ENCODE assay signal across 12 cellular contexts in genomic region chr19:46625731-46626130, GRCh38. TPM values are rescaled to one million over a fixed set of nuclear protein-coding genes. Genes with fewer than 3 reads are reported as not detected.
DNase-seq lines count a peak whose midpoint lies in the region; ATAC-seq and TF ChIP-seq lines count a peak whose summit lies in the region.
"Had no signal": no experiment of that assay in that cellular context is flagged by ENCODE, and none has a peak within 500 bp of the region (broad histone marks: within the 10 kb centered on the region; RNA-seq: fewer than 3 reads in every experiment).

No MANE protein-coding gene starts in this region.

- H3K27me3 ChIP-seq in BLaER1 treated with 17β-estradiol and CSF1 and Interleukin-3, amounts not matched to agents 10 nM and 100 nM, result no peaks in the 10 kb centered on the region
- no peaks in the 10 kb centered on the region for H3K27me3 ChIP-seq in right cardiac atrium (ENCODE audit: control insufficient read depth, insufficient read depth)
- H3K27me3 ChIP-seq in sigmoid colon, result no peaks in the 10 kb centered on the region
- no peaks in the 10 kb centered on the region for H3K27me3 ChIP-seq in GM23338 (ENCODE audit: insufficient read depth)

- ATAC-seq in right cardiac atrium (peak; percentile 3), HG02571 (IDR thresholded peaks at IDR 0.05; ENCODE audit: unreplicated experiment) (no peak), GM23338 (no peak), HG03097 (IDR thresholded peaks at IDR 0.05; ENCODE audit: low FRiP score, unreplicated experiment) (no peak)

- TF ChIP-seq EP300 in sigmoid colon (IDR thresholded peaks at IDR 0.05), result no peak

- H3K27me3 Mint-ChIP-seq in activated naive CD8-positive, alpha-beta T cell treated with anti-CD3 and anti-CD28 coated beads for 36 hours, result no peaks in the 10 kb centered on the region
- H3K27me3 Mint-ChIP-seq in GM23338 (ENCODE audit: insufficient read depth, low read depth, poor library complexity), result peaks cover 13% of the 10 kb centered on the region
- H3K27me3 Mint-ChIP-seq: type B pancreatic cell had no signal

- peak overlapping the region in 1 of 10 experiments; percentile 68; a peak in 1 of 20 replicates for H3K4me3 ChIP-seq in BLaER1 treated with 17β-estradiol and CSF1 and Interleukin-3, amounts not matched to agents 10 nM and 100 nM
- H3K4me3 ChIP-seq in right cardiac atrium (ENCODE audit: low read length) (no peak overlapping the region), sigmoid colon (no peak overlapping the region), GM23338 (no peak overlapping the region)

- H4K20me1 ChIP-seq in BLaER1 treated with 17β-estradiol and CSF1 and Interleukin-3, amounts not matched to agents 10 nM and 100 nM, result 0 out of 22 replicates have a peak, but pooled peaks cover 0 to 6% (median 0%) of the 10 kb centered on the region in 11 experiments
- no peaks in the 10 kb centered on the region for H4K20me1 ChIP-seq in GM23338 (replicated peaks; ENCODE audit: insufficient read depth)

- peak overlapping the region; percentile 86 for H3K27ac Mint-ChIP-seq in activated naive CD8-positive, alpha-beta T cell treated with anti-CD3 and anti-CD28 coated beads for 36 hours
- no peak overlapping the region for H3K27ac Mint-ChIP-seq in GM23338
- H3K27ac Mint-ChIP-seq: CD8-positive, alpha-beta T cell; type B pancreatic cell had no signal

- H3K9me2 ChIP-seq in GM23338 (ENCODE audit: insufficient read depth), result no peaks in the 10 kb centered on the region

- peaks cover 31% of the 10 kb centered on the region for H3K36me3 Mint-ChIP-seq in activated naive CD8-positive, alpha-beta T cell treated with anti-CD3 and anti-CD28 coated beads for 36 hours
- H3K36me3 Mint-ChIP-seq in GM23338 (ENCODE audit: low read depth), result no peaks in the 10 kb centered on the region; the same call in 2 of the 3 replicates
- H3K36me3 Mint-ChIP-seq: CD8-positive, alpha-beta T cell; type B pancreatic cell had no signal

- no peak for TF ChIP-seq CTCF in sigmoid colon (IDR thresholded peaks at IDR 0.05)
- TF ChIP-seq CTCF in GM23338 (conservative IDR thresholded peaks at IDR 0.05; ENCODE audit: low read depth in 2 of 2), result no peak

- no peak overlapping the region for H2AFZ ChIP-seq in GM23338

- intact Hi-C loops in right cardiac atrium (cut with DNase I), result no loop called here
- intact Hi-C loops in sigmoid colon (cut with DNase I), result no loop called here

- H3K79me2 ChIP-seq in GM23338 (replicated peaks; ENCODE audit: insufficient read depth), result no peaks in the 10 kb centered on the region

- H3K9me3 Mint-ChIP-seq in activated naive CD8-positive, alpha-beta T cell treated with anti-CD3 and anti-CD28 coated beads for 36 hours, result no peaks in the 10 kb centered on the region
- no peaks in the 10 kb centered on the region for H3K9me3 Mint-ChIP-seq in GM23338
- H3K9me3 Mint-ChIP-seq: CD8-positive, alpha-beta T cell; type B pancreatic cell had no signal

- no peaks in the 10 kb centered on the region for H3F3A ChIP-seq in GM23338 (replicated peaks; ENCODE audit: low read depth)

- H3K4me1 ChIP-seq in BLaER1 treated with 17β-estradiol and CSF1 and Interleukin-3, amounts not matched to agents 10 nM and 100 nM, result peaks cover 74 to 95% (median 82%) of the 10 kb centered on the region in 10 experiments
- no peaks in the 10 kb centered on the region for H3K4me1 ChIP-seq in right cardiac atrium (ENCODE audit: control insufficient read depth, insufficient read depth, low read length)
- H3K4me1 ChIP-seq in sigmoid colon, result peaks cover 0 to 46% (median 42%) of the 10 kb centered on the region in 4 donors
- H3K4me1 ChIP-seq in GM23338 (ENCODE audit: insufficient read depth), result peaks cover 5% of the 10 kb centered on the region; the same call in 1 of the 2 replicates

- WGBS in right cardiac atrium, result 56% methylated on average over 12 of the region's 12 CpGs
- 86 to 93% methylated on average over 12 of the region's 12 CpGs for WGBS in sigmoid colon, 2 donors

- H3K4me2 ChIP-seq in BLaER1 treated with 17β-estradiol and CSF1 and Interleukin-3, amounts not matched to agents 10 nM and 100 nM, result peak overlapping the region; percentile 79 to 100 (median 89)
- no peak overlapping the region for H3K4me2 ChIP-seq in GM23338

- TF ChIP-seq POLR2A in sigmoid colon (IDR thresholded peaks at IDR 0.05), result no peak

- no peaks in the 10 kb centered on the region for H3K9me3 ChIP-seq in BLaER1 treated with 17β-estradiol and CSF1 and Interleukin-3, amounts not matched to agents 10 nM and 100 nM (replicated peaks in 1 of 11)
- no peaks in the 10 kb centered on the region for H3K9me3 ChIP-seq in right cardiac atrium (ENCODE audit: control insufficient read depth, low read length)
- no peaks in the 10 kb centered on the region for H3K9me3 ChIP-seq in sigmoid colon
- H3K9me3 ChIP-seq: neutrophil had no signal

- peaks cover 36% of the 10 kb centered on the region for H3K4me1 Mint-ChIP-seq in activated naive CD8-positive, alpha-beta T cell treated with anti-CD3 and anti-CD28 coated beads for 36 hours
- peaks cover 11% of the 10 kb centered on the region for H3K4me1 Mint-ChIP-seq in GM23338

- H3K27ac ChIP-seq in BLaER1 treated with 17β-estradiol and CSF1 and Interleukin-3, amounts not matched to agents 10 nM and 100 nM, result peak overlapping the region; percentile 46 to 79 (median 71); a peak in 20 of 22 replicates
- peak overlapping the region; percentile 91 for H3K27ac ChIP-seq in right cardiac atrium (ENCODE audit: low read length)
- H3K27ac ChIP-seq in sigmoid colon, result peak overlapping the region; percentile 64 to 82 (median 74)
- no peak overlapping the region for H3K27ac ChIP-seq in GM23338 (ENCODE audit: low read depth)
- H3K27ac ChIP-seq: neutrophil had no signal

- peaks cover 0 to 14% (median 0%) of the 10 kb centered on the region in 11 experiments; a peak in 4 of 22 replicates for H3K36me3 ChIP-seq in BLaER1 treated with 17β-estradiol and CSF1 and Interleukin-3, amounts not matched to agents 10 nM and 100 nM
- H3K36me3 ChIP-seq in sigmoid colon, result no peaks in the 10 kb centered on the region
- no peaks in the 10 kb centered on the region for H3K36me3 ChIP-seq in GM23338 (ENCODE audit: insufficient read depth)
- H3K36me3 ChIP-seq: neutrophil had no signal

- no peak overlapping the region for H3K4me3 Mint-ChIP-seq in activated naive CD8-positive, alpha-beta T cell treated with anti-CD3 and anti-CD28 coated beads for 36 hours
- H3K4me3 Mint-ChIP-seq in GM23338, result no peak overlapping the region
- H3K4me3 Mint-ChIP-seq: CD8-positive, alpha-beta T cell; type B pancreatic cell had no signal

- DNase-seq in activated naive CD8-positive, alpha-beta T cell treated with anti-CD3 and anti-CD28 coated beads for 36 hours, result no peak
- peak in 2 of 3 donors; percentile 76 to 82 for DNase-seq in right cardiac atrium
- no peak for DNase-seq in sigmoid colon
- no peak for DNase-seq in GM23338 (ENCODE audit: low spot score)
- no peak for DNase-seq in NCI-H2029 treated with DMSO at 0.1 percent for 48 hours (lab: John Stamatoyannopoulos, UW)
- DNase-seq: CD8-positive, alpha-beta T cell; NCI-H1436 had no signal

- peak overlapping the region in 8 of 11 experiments; percentile 31 to 73 (median 66); a peak in 12 of 22 replicates for H3K9ac ChIP-seq in BLaER1 treated with 17β-estradiol and CSF1 and Interleukin-3, amounts not matched to agents 10 nM and 100 nM

RNA-seq across cellular contexts. Expression of gene PTGIR, which starts 0.8 kb away (rescaled TPM):
- total RNA-seq in activated naive CD8-positive, alpha-beta T cell treated with anti-CD3 and anti-CD28 coated beads for 36 hours, result 10 to 100 TPM; 43.9 to 46.7 TPM
- total RNA-seq in right cardiac atrium, result 10 to 100 TPM in 2 of 4 donors, 1 to 10 TPM in 2; 7.6 to 13.5 (median 9.5) TPM
- 6.7 TPM for polyA plus RNA-seq in right cardiac atrium
- total RNA-seq in sigmoid colon, result 1 to 10 TPM; 2.0 to 5.8 (median 3.5) TPM
- 1 to 10 TPM in 1 of 3 donors, under 1 TPM in 1, not detected in 1; 0.60 to 4.4 TPM for polyA plus RNA-seq in sigmoid colon
- total RNA-seq in GM23338 (2014; rRNA removed; shearing (Covaris generic)), result not detected in 2 replicates
- polyA plus RNA-seq in GM23338 (2016; fragmentation: Nextera tagmentation; extraction: Ambion mirVana), result not detected in 2 replicates

RNA-seq across cellular contexts. Expression of gene GNG8, which starts 10.3 kb away (rescaled TPM):
- total RNA-seq in activated naive CD8-positive, alpha-beta T cell treated with anti-CD3 and anti-CD28 coated beads for 36 hours, result 10 to 100 TPM; 20.4 to 21.3 TPM
- total RNA-seq in right cardiac atrium (1 to 10 TPM; 3.0 to 7.4 (median 4.7) TPM), sigmoid colon (not detected)
- polyA plus RNA-seq in right cardiac atrium (not detected), sigmoid colon (not detected), GM23338 (2016; fragmentation: Nextera tagmentation; extraction: Ambion mirVana) (5.7 and 5.9 TPM in 2 replicates)
- total RNA-seq in GM23338 (2014; rRNA removed; shearing (Covaris generic)), result not detected in 2 replicates
- total RNA-seq: CD8-positive, alpha-beta T cell had no signal

RNA-seq across cellular contexts. Expression of gene CALM3, which starts 24.6 kb away (rescaled TPM):
- total RNA-seq in activated naive CD8-positive, alpha-beta T cell treated with anti-CD3 and anti-CD28 coated beads for 36 hours, result 100 to 1,000 TPM; 567 TPM
- 100 to 1,000 TPM; 232 to 357 (median 343) TPM for total RNA-seq in right cardiac atrium
- 365 TPM for polyA plus RNA-seq in right cardiac atrium
- total RNA-seq in sigmoid colon, result 100 to 1,000 TPM; 127 to 183 (median 159) TPM
- 100 to 1,000 TPM; 210 to 375 (median 281) TPM for polyA plus RNA-seq in sigmoid colon
- 193 and 215 TPM in 2 replicates for total RNA-seq in GM23338 (2014; rRNA removed; shearing (Covaris generic))
- 143 and 148 TPM in 2 replicates for polyA plus RNA-seq in GM23338 (2016; fragmentation: Nextera tagmentation; extraction: Ambion mirVana)

RNA-seq across cellular contexts. Expression of gene DACT3, which starts 35.3 kb away (rescaled TPM):
- total RNA-seq in activated naive CD8-positive, alpha-beta T cell treated with anti-CD3 and anti-CD28 coated beads for 36 hours, result 1 to 10 TPM; 3.7 to 3.9 TPM
- total RNA-seq in right cardiac atrium (10 to 100 TPM; 24.6 to 46.5 (median 37.2) TPM), sigmoid colon (10 to 100 TPM; 23.7 to 87.2 (median 48.6) TPM)
- polyA plus RNA-seq in right cardiac atrium (28.3 TPM), sigmoid colon (1 to 10 TPM in 2 of 3 donors, under 1 TPM in 1; 0.46 to 2.9 (median 1.8) TPM), GM23338 (2016; fragmentation: Nextera tagmentation; extraction: Ambion mirVana) (0.75 and 0.78 TPM in 2 replicates)
- total RNA-seq in GM23338 (2014; rRNA removed; shearing (Covaris generic)), result 1.2 and 2.6 TPM in 2 replicates
- total RNA-seq: CD8-positive, alpha-beta T cell had no signal

Comparison
In these comparisons a context has a peak if more than half of its experiments do, and no peak if none do; other contexts are left out.
1. DNase-seq: peak in right cardiac atrium (2 of 3); none in activated naive CD8-positive, alpha-beta T cell treated with anti-CD3 and anti-CD28 coated beads for 36 hours (single experiment), sigmoid colon (single experiment), GM23338 (single experiment) and NCI-H2029 treated with DMSO at 0.1 percent for 48 hours (single experiment).
2. ATAC-seq: peak in right cardiac atrium (2 of 2); none in HG02571 (single experiment), GM23338 (single experiment) and HG03097 (single experiment).